Comparison of ENCODE assay signal across 21 cellular contexts in genomic region chr16:30839523-30840227, GRCh38. TPM values are rescaled to one million over a fixed set of nuclear protein-coding genes. Genes with fewer than 3 reads are reported as not detected.
DNase-seq lines count a peak whose midpoint lies in the region; ATAC-seq, FAIRE-seq and TF ChIP-seq lines count a peak whose summit lies in the region.
"Had no signal": no experiment of that assay in that cellular context is flagged by ENCODE, and none has a peak within 500 bp of the region (broad histone marks: within the 10 kb centered on the region; RNA-seq: fewer than 3 reads in every experiment).

No MANE protein-coding gene starts in this region.

- BruUV-seq in HepG2 (replicated peaks; lab: Mats Ljungman, UMichigan), result no TSS peak

- DNase-seq in GM23338 (ENCODE audit: low spot score), result peak; percentile 24
- peak in 2 of 3 donors; percentile 63 to 80 for DNase-seq in Peyer's patch
- no peak for DNase-seq in HepG2 (ENCODE audit: low spot score)
- peak; percentile 49 for DNase-seq in retinal pigment epithelial cell (ENCODE audit: low read depth)
- no peak for DNase-seq in activated T-helper 1 cell treated with anti-CD3 and anti-CD28 coated beads, Interleukin-12 subunit alpha, Interleukin-12 subunit beta, Interleukin-2, Interleukin-4 antibody, amounts not matched to agents 30 ng/mL and 10 ng/mL and 1 ng/mL, durations not matched to agents 14 hours and 24 hours and 36 hours (ENCODE audit: low spot score)
- DNase-seq in NCI-H1105 treated with DMSO at 0.1 percent for 48 hours (lab: John Stamatoyannopoulos, UW), result no peak
- no peak for DNase-seq in CD1c-positive myeloid dendritic cell (ENCODE audit: extremely low spot score)
- no peak for DNase-seq in HTR-8/SVneo (ENCODE audit: insufficient read length, low spot score)
- DNase-seq: activated CD4-positive, alpha-beta T cell treated with anti-CD3 and anti-CD28 coated beads for 48 hours; activated effector memory CD4-positive, alpha-beta T cell treated with Interleukin-2 at 50 U/mL for 16 hours; CD8-positive, alpha-beta memory T cell; NCI-H1092; NCI-H2171; sigmoid colon; stimulated activated CD4-positive, alpha-beta T cell treated with anti-CD3 and anti-CD28 coated beads, Interleukin-2, amount 100 ng/mL, for 24 hours had no signal

- H3K9me3 ChIP-seq in Peyer's patch, result no peaks in the 10 kb centered on the region
- H3K9me3 ChIP-seq in HepG2 (ENCODE audit: low read length), result no peaks in the 10 kb centered on the region
- H3K9me3 ChIP-seq: sigmoid colon, vagina had no signal

- H3K27ac Mint-ChIP-seq in GM23338, result no peak overlapping the region
- no peak overlapping the region for H3K27ac Mint-ChIP-seq in activated T-helper 1 cell treated with anti-CD3 and anti-CD28 coated beads, Interleukin-12 subunit alpha, Interleukin-12 subunit beta, Interleukin-2, Interleukin-4 antibody, amounts not matched to agents 30 ng/mL and 10 ng/mL and 1 ng/mL, durations not matched to agents 14 hours and 24 hours and 36 hours
- H3K27ac Mint-ChIP-seq: stimulated activated naive CD8-positive, alpha-beta T cell treated with anti-CD3 and anti-CD28 coated beads, Interleukin-15, Interleukin-2, amounts not matched to agents 100 ng/mL and 50 ng/mL, for 24 hours had no signal

- TF ChIP-seq POLR2A in Peyer's patch (IDR thresholded peaks at IDR 0.05) (no peak), HepG2 (IDR thresholded peaks at IDR 0.05; ENCODE audit: insufficient read depth in 1 of 2, low read depth in 2 of 2, low read length in 2 of 2) (no peak)

- H3K4me2 ChIP-seq in GM23338, result no peak overlapping the region
- H3K4me2 ChIP-seq in HepG2 (ENCODE audit: low read depth, low read length), result peak overlapping the region; percentile 60
- H3K4me2 ChIP-seq: KMS-11 had no signal

- no peaks in the 10 kb centered on the region for H3K9me2 ChIP-seq in GM23338 (ENCODE audit: insufficient read depth)

- ATAC-seq in GM23338 (no peak), HepG2 (peak; percentile 5; the same call in 2 of the 3 replicates)

- TF ChIP-seq EP300 in HepG2 (IDR thresholded peaks at IDR 0.05; ENCODE audit: low read depth in 2 of 2, low read length in 2 of 2), result no peak
- no peak for TF ChIP-seq EP300 in HepG2 (CRISPR knock-in tag; IDR thresholded peaks at IDR 0.05; ENCODE audit: borderline replicate concordance)

- H3K4me1 Mint-ChIP-seq in GM23338, result peaks cover 4% of the 10 kb centered on the region; the same call in 1 of the 3 replicates
- H3K4me1 Mint-ChIP-seq in activated T-helper 1 cell treated with anti-CD3 and anti-CD28 coated beads, Interleukin-12 subunit alpha, Interleukin-12 subunit beta, Interleukin-2, Interleukin-4 antibody, amounts not matched to agents 30 ng/mL and 10 ng/mL and 1 ng/mL, durations not matched to agents 14 hours and 24 hours and 36 hours (ENCODE audit: low read depth), result peaks cover 4% of the 10 kb centered on the region

- WGBS in HepG2 (ENCODE audit: low lambda C conversion rate), result 12% methylated on average over 5 of the region's 5 CpGs

- H3K79me2 ChIP-seq in GM23338 (replicated peaks; ENCODE audit: insufficient read depth) (no peaks in the 10 kb centered on the region), HepG2 (ENCODE audit: insufficient read depth, low read length) (no peaks in the 10 kb centered on the region)

- TF ChIP-seq CTCF in GM23338 (conservative IDR thresholded peaks at IDR 0.05; ENCODE audit: low read depth in 2 of 2) (no peak), Peyer's patch (IDR thresholded peaks at IDR 0.05) (peak in 1 of 6 experiments; percentile 3), HepG2 (CRISPR knock-in tag; IDR thresholded peaks at IDR 0.05) (no peak), retinal pigment epithelial cell (conservative IDR thresholded peaks at IDR 0.05; ENCODE audit: low read depth, low read length) (no peak)

- TF ChIP-seq RAD21 in HepG2 (CRISPR knock-in tag; IDR thresholded peaks at IDR 0.05), result no peak

- H3K27ac ChIP-seq in GM23338 (ENCODE audit: low read depth) (no peak overlapping the region), Peyer's patch (peak overlapping the region in 3 of 4 donors; percentile 48 to 92 (median 71)), HepG2 (ENCODE audit: extremely low read length, insufficient read depth, low read length) (peak overlapping the region; percentile 36)
- H3K27ac ChIP-seq: KMS-11, sigmoid colon, vagina had no signal

- H3K4me3 ChIP-seq in GM23338 (no peak overlapping the region), Peyer's patch (no peak overlapping the region), HepG2 (replicated peaks in 1 of 3; ENCODE audit: insufficient read depth in 1 of 3, low read depth in 2 of 3, low read length in 3 of 3) (peak overlapping the region in 1 of 3 experiments; percentile 21; a peak in 1 of 6 replicates), retinal pigment epithelial cell (ENCODE audit: low read length) (no peak overlapping the region)
- H3K4me3 ChIP-seq: sigmoid colon, vagina had no signal

- no peaks in the 10 kb centered on the region for H4K20me1 ChIP-seq in GM23338 (replicated peaks; ENCODE audit: insufficient read depth)
- H4K20me1 ChIP-seq in HepG2 (ENCODE audit: insufficient read depth, low read length), result no peaks in the 10 kb centered on the region

- H3K27me3 Mint-ChIP-seq in GM23338 (ENCODE audit: insufficient read depth, low read depth, poor library complexity), result peaks cover 7% of the 10 kb centered on the region
- peaks cover 1% of the 10 kb centered on the region for H3K27me3 Mint-ChIP-seq in activated T-helper 1 cell treated with anti-CD3 and anti-CD28 coated beads, Interleukin-12 subunit alpha, Interleukin-12 subunit beta, Interleukin-2, Interleukin-4 antibody, amounts not matched to agents 30 ng/mL and 10 ng/mL and 1 ng/mL, durations not matched to agents 14 hours and 24 hours and 36 hours (ENCODE audit: insufficient read depth)
- H3K27me3 Mint-ChIP-seq: CD8-positive, alpha-beta memory T cell; central memory CD8-positive, alpha-beta T cell; stimulated activated naive CD8-positive, alpha-beta T cell treated with anti-CD3 and anti-CD28 coated beads, Interleukin-15, Interleukin-2, amounts not matched to agents 100 ng/mL and 50 ng/mL, for 24 hours had no signal

- H3K4me3 Mint-ChIP-seq in GM23338, result no peak overlapping the region
- H3K4me3 Mint-ChIP-seq in activated T-helper 1 cell treated with anti-CD3 and anti-CD28 coated beads, Interleukin-12 subunit alpha, Interleukin-12 subunit beta, Interleukin-2, Interleukin-4 antibody, amounts not matched to agents 30 ng/mL and 10 ng/mL and 1 ng/mL, durations not matched to agents 14 hours and 24 hours and 36 hours, result no peak overlapping the region
- H3K4me3 Mint-ChIP-seq: CD8-positive, alpha-beta memory T cell; central memory CD8-positive, alpha-beta T cell; stimulated activated naive CD8-positive, alpha-beta T cell treated with anti-CD3 and anti-CD28 coated beads, Interleukin-15, Interleukin-2, amounts not matched to agents 100 ng/mL and 50 ng/mL, for 24 hours had no signal

- POLR2A ChIA-PET in HepG2 (lab: Yijun Ruan, JAX), result interaction anchor here (1.2 to 3.1 kb wide), 10 partner anchors 10 to 65 kb away, joined by 3 to 24 read pairs (median 6); no protein-coding TSS in a partner anchor

- H3K27me3 ChIP-seq in GM23338 (ENCODE audit: insufficient read depth), result no peaks in the 10 kb centered on the region
- no peaks in the 10 kb centered on the region for H3K27me3 ChIP-seq in Peyer's patch
- no peaks in the 10 kb centered on the region for H3K27me3 ChIP-seq in HepG2 (ENCODE audit: control insufficient read depth in 1 of 2, insufficient read depth in 2 of 2, low read length in 2 of 2)
- H3K27me3 ChIP-seq: sigmoid colon, vagina had no signal

- CTCF ChIA-PET in HepG2 (lab: Yijun Ruan, JAX; ENCODE audit: low intra/inter-chr PET ratio, low total read pairs), result interaction anchor here (1.6 kb wide), 1 partner anchor 26 kb away, joined by 5 read pairs; no protein-coding TSS in a partner anchor

- H2AFZ ChIP-seq in GM23338 (no peak overlapping the region), HepG2 (ENCODE audit: low read length) (no peak overlapping the region)

- no peaks in the 10 kb centered on the region for H3F3A ChIP-seq in GM23338 (replicated peaks; ENCODE audit: low read depth)

- FAIRE-seq in HepG2 (lab: Jason Lieb, UNC), result no peak
- no peak for FAIRE-seq in HTR-8/SVneo (lab: Jason Lieb, UNC)
- FAIRE-seq: GM19239, TTC549 had no signal

- peak overlapping the region; percentile 6; the same call in 1 of the 2 replicates for H3K9ac ChIP-seq in HepG2 (ENCODE audit: insufficient read depth, low read depth, low read length)
- H3K9ac ChIP-seq: KMS-11 had no signal

- peaks cover 2% of the 10 kb centered on the region; the same call in 1 of the 3 replicates for H3K36me3 Mint-ChIP-seq in GM23338 (ENCODE audit: low read depth)
- H3K36me3 Mint-ChIP-seq in activated T-helper 1 cell treated with anti-CD3 and anti-CD28 coated beads, Interleukin-12 subunit alpha, Interleukin-12 subunit beta, Interleukin-2, Interleukin-4 antibody, amounts not matched to agents 30 ng/mL and 10 ng/mL and 1 ng/mL, durations not matched to agents 14 hours and 24 hours and 36 hours (ENCODE audit: low read depth), result no peaks in the 10 kb centered on the region

- no peaks in the 10 kb centered on the region for H3K36me3 ChIP-seq in GM23338 (ENCODE audit: insufficient read depth)
- no peaks in the 10 kb centered on the region for H3K36me3 ChIP-seq in Peyer's patch
- no peaks in the 10 kb centered on the region for H3K36me3 ChIP-seq in HepG2 (replicated peaks in 1 of 2; ENCODE audit: control insufficient read depth in 1 of 2, insufficient read depth in 2 of 2, low read length in 2 of 2)
- H3K36me3 ChIP-seq: vagina had no signal

- H3K9me3 Mint-ChIP-seq in GM23338, result peaks cover 13% of the 10 kb centered on the region
- no peaks in the 10 kb centered on the region for H3K9me3 Mint-ChIP-seq in activated T-helper 1 cell treated with anti-CD3 and anti-CD28 coated beads, Interleukin-12 subunit alpha, Interleukin-12 subunit beta, Interleukin-2, Interleukin-4 antibody, amounts not matched to agents 30 ng/mL and 10 ng/mL and 1 ng/mL, durations not matched to agents 14 hours and 24 hours and 36 hours
- H3K9me3 Mint-ChIP-seq: CD8-positive, alpha-beta memory T cell; central memory CD8-positive, alpha-beta T cell; stimulated activated naive CD8-positive, alpha-beta T cell treated with anti-CD3 and anti-CD28 coated beads, Interleukin-15, Interleukin-2, amounts not matched to agents 100 ng/mL and 50 ng/mL, for 24 hours had no signal

- in situ Hi-C loops in HepG2 (cut with HindIII; ENCODE audit: extremely low pct_ligation_motif_present, low pct_unique_long_range_greater_than_20kb), result loop anchor here (5.0 to 10.0 kb wide), 2 partner anchors 55 to 83 kb away; partner anchors contain the start of genes BCL7C, CTF1 and FBXL19

- intact Hi-C loops in HepG2 (cut with micrococcal nuclease; ENCODE audit: unreplicated experiment), result no loop called here
- intact Hi-C loops in activated T-helper 1 cell treated with anti-CD3 and anti-CD28 coated beads, Interleukin-12 subunit alpha, Interleukin-12 subunit beta, Interleukin-2, Interleukin-4 antibody, amounts not matched to agents 30 ng/mL and 10 ng/mL and 1 ng/mL, durations not matched to agents 14 hours and 24 hours and 36 hours (cut with micrococcal nuclease), result no loop called here

- no peaks in the 10 kb centered on the region for H3K4me1 ChIP-seq in GM23338 (ENCODE audit: insufficient read depth)
- H3K4me1 ChIP-seq in Peyer's patch, result peaks cover 0 to 14% (median 0%) of the 10 kb centered on the region in 4 donors
- H3K4me1 ChIP-seq in HepG2 (ENCODE audit: insufficient read depth, low read length), result peaks cover 49% of the 10 kb centered on the region
- H3K4me1 ChIP-seq: sigmoid colon had no signal

RNA-seq across cellular contexts. Expression of gene ZNF629, which starts 52.7 kb away (rescaled TPM):
- 18.5 and 20.3 TPM in 2 replicates for total RNA-seq in GM23338 (2014; rRNA removed; shearing (Covaris generic))
- polyA plus RNA-seq in GM23338 (2016; fragmentation: Nextera tagmentation; extraction: Ambion mirVana) (3.9 and 4.1 TPM in 2 replicates), HepG2 (2011; rRNA removed) (6.1 and 8.2 TPM in 2 replicates)
- total RNA-seq in Peyer's patch (10 to 100 TPM; 10.9 to 28.7 (median 19.0) TPM), HepG2 (2016; rRNA removed; fragmentation: Illumina TruSeq; extraction: Trizol) (14.3 and 16.5 TPM in 2 replicates)
- total RNA-seq in HepG2 (2016; cell fraction: cytosol; rRNA removed; fragmentation: Illumina TruSeq; extraction: Trizol; ENCODE audit: low read depth), result 1.3 TPM in 2 replicates
- 12.7 and 16.5 TPM in 2 replicates for total RNA-seq in HepG2 (2016; cell fraction: insoluble cytoplasmic fraction; rRNA removed; fragmentation: Illumina TruSeq; extraction: Trizol)
- 5.2 and 5.9 TPM in 2 replicates for total RNA-seq in HepG2 (2016; cell fraction: membrane; rRNA removed; fragmentation: Illumina TruSeq; extraction: Trizol)
- 15.1 and 17.8 TPM in 2 replicates for total RNA-seq in HepG2 (2016; cell fraction: nucleus; rRNA removed; fragmentation: Illumina TruSeq; extraction: Trizol)
- 3.9 and 4.8 TPM in 2 replicates for polyA plus RNA-seq in HepG2 (2011; cell fraction: cytosol; rRNA removed)
- polyA plus RNA-seq in HepG2 (2011; cell fraction: nucleus; rRNA removed), result 25.0 TPM in 2 replicates
- polyA plus RNA-seq in HepG2 (2012), result 9.2 and 10.1 TPM in 2 replicates
- 0.64 and 0.65 TPM in 2 replicates for polyA plus RNA-seq in HepG2 (2016; cell fraction: cytosol; fragmentation: Illumina TruSeq; extraction: Trizol; ENCODE audit: low read depth)
- 11.8 and 14.8 TPM in 2 replicates for polyA plus RNA-seq in HepG2 (2016; cell fraction: insoluble cytoplasmic fraction; fragmentation: Illumina TruSeq; extraction: Trizol; ENCODE audit: low read depth)
- 2.2 and 2.7 TPM in 2 replicates for polyA plus RNA-seq in HepG2 (2016; cell fraction: membrane; fragmentation: Illumina TruSeq; extraction: Trizol; ENCODE audit: low read depth)
- polyA plus RNA-seq in HepG2 (2016; cell fraction: nucleus; fragmentation: Illumina TruSeq; extraction: Trizol; ENCODE audit: insufficient read depth, low read depth), result 25.2 and 26.3 TPM in 2 replicates
- 9.3 and 12.7 TPM in 2 replicates for polyA minus RNA-seq in HepG2 (2011; rRNA and poly(A)+ RNA removed; ENCODE audit: low replicate concordance)
- polyA minus RNA-seq in HepG2 (2011; cell fraction: cytosol; rRNA and poly(A)+ RNA removed), result 8.3 and 9.5 TPM in 2 replicates
- polyA minus RNA-seq in HepG2 (2011; cell fraction: nucleus; rRNA and poly(A)+ RNA removed), result 15.8 and 22.4 TPM in 2 replicates
- 2.7 and 3.2 TPM in 2 replicates for total RNA-seq in activated T-helper 1 cell treated with anti-CD3 and anti-CD28 coated beads, Interleukin-12 subunit alpha, Interleukin-12 subunit beta, Interleukin-2, Interleukin-4 antibody, amounts not matched to agents 30 ng/mL and 10 ng/mL and 1 ng/mL, durations not matched to agents 14 hours and 24 hours and 36 hours

RNA-seq across cellular contexts. Expression of gene BCL7C, which starts 54.2 kb away (rescaled TPM):
- total RNA-seq in GM23338 (2014; rRNA removed; shearing (Covaris generic)), result 17.5 and 20.4 TPM in 2 replicates
- polyA plus RNA-seq in GM23338 (2016; fragmentation: Nextera tagmentation; extraction: Ambion mirVana) (21.8 and 22.1 TPM in 2 replicates), HepG2 (2011; rRNA removed) (17.3 and 17.7 TPM in 2 replicates)
- total RNA-seq in Peyer's patch (10 to 100 TPM; 12.1 to 23.9 (median 17.8) TPM), HepG2 (2016; rRNA removed; fragmentation: Illumina TruSeq; extraction: Trizol) (20.6 and 33.8 TPM in 2 replicates)
- 194 and 197 TPM in 2 replicates for total RNA-seq in HepG2 (2016; cell fraction: cytosol; rRNA removed; fragmentation: Illumina TruSeq; extraction: Trizol; ENCODE audit: low read depth)
- total RNA-seq in HepG2 (2016; cell fraction: insoluble cytoplasmic fraction; rRNA removed; fragmentation: Illumina TruSeq; extraction: Trizol), result 22.9 and 35.1 TPM in 2 replicates
- 119 and 127 TPM in 2 replicates for total RNA-seq in HepG2 (2016; cell fraction: membrane; rRNA removed; fragmentation: Illumina TruSeq; extraction: Trizol)
- total RNA-seq in HepG2 (2016; cell fraction: nucleus; rRNA removed; fragmentation: Illumina TruSeq; extraction: Trizol), result 13.0 and 13.8 TPM in 2 replicates
- polyA plus RNA-seq in HepG2 (2011; cell fraction: cytosol; rRNA removed), result 16.6 and 23.0 TPM in 2 replicates
- 6.8 and 7.6 TPM in 2 replicates for polyA plus RNA-seq in HepG2 (2011; cell fraction: nucleus; rRNA removed)
- 9.5 and 11.7 TPM in 2 replicates for polyA plus RNA-seq in HepG2 (2012)
- 217 TPM in 2 replicates for polyA plus RNA-seq in HepG2 (2016; cell fraction: cytosol; fragmentation: Illumina TruSeq; extraction: Trizol; ENCODE audit: low read depth)
- 24.4 and 25.8 TPM in 2 replicates for polyA plus RNA-seq in HepG2 (2016; cell fraction: insoluble cytoplasmic fraction; fragmentation: Illumina TruSeq; extraction: Trizol; ENCODE audit: low read depth)
- polyA plus RNA-seq in HepG2 (2016; cell fraction: membrane; fragmentation: Illumina TruSeq; extraction: Trizol; ENCODE audit: low read depth), result 119 and 124 TPM in 2 replicates
- 23.8 and 25.6 TPM in 2 replicates for polyA plus RNA-seq in HepG2 (2016; cell fraction: nucleus; fragmentation: Illumina TruSeq; extraction: Trizol; ENCODE audit: insufficient read depth, low read depth)
- polyA minus RNA-seq in HepG2 (2011; rRNA and poly(A)+ RNA removed; ENCODE audit: low replicate concordance), result 4.2 and 4.3 TPM in 2 replicates
- 5.2 and 7.2 TPM in 2 replicates for polyA minus RNA-seq in HepG2 (2011; cell fraction: cytosol; rRNA and poly(A)+ RNA removed)
- polyA minus RNA-seq in HepG2 (2011; cell fraction: nucleus; rRNA and poly(A)+ RNA removed), result 3.6 and 3.9 TPM in 2 replicates
- total RNA-seq in activated T-helper 1 cell treated with anti-CD3 and anti-CD28 coated beads, Interleukin-12 subunit alpha, Interleukin-12 subunit beta, Interleukin-2, Interleukin-4 antibody, amounts not matched to agents 30 ng/mL and 10 ng/mL and 1 ng/mL, durations not matched to agents 14 hours and 24 hours and 36 hours, result 23.1 and 25.3 TPM in 2 replicates

RNA-seq across cellular contexts. Expression of gene CTF1, which starts 56.7 kb away (rescaled TPM):
- 0.52 and 0.54 TPM in 2 replicates for total RNA-seq in GM23338 (2014; rRNA removed; shearing (Covaris generic))
- polyA plus RNA-seq in GM23338 (2016; fragmentation: Nextera tagmentation; extraction: Ambion mirVana) (0.24 and 0.43 TPM in 2 replicates), HepG2 (2011; rRNA removed) (1.8 and 2.6 TPM in 2 replicates)
- total RNA-seq in Peyer's patch (1 to 10 TPM in 1 of 4 donors, not detected in 3; 1.2 TPM), HepG2 (2016; rRNA removed; fragmentation: Illumina TruSeq; extraction: Trizol) (0.11 and 0.13 TPM in 2 replicates)
- total RNA-seq in HepG2 (2016; cell fraction: cytosol; rRNA removed; fragmentation: Illumina TruSeq; extraction: Trizol; ENCODE audit: low read depth), result 0.18 and 0.20 TPM in 2 replicates
- 0.19 TPM in 1 of 2 replicates, not detected in the other for total RNA-seq in HepG2 (2016; cell fraction: insoluble cytoplasmic fraction; rRNA removed; fragmentation: Illumina TruSeq; extraction: Trizol)
- 0.19 and 0.31 TPM in 2 replicates for total RNA-seq in HepG2 (2016; cell fraction: membrane; rRNA removed; fragmentation: Illumina TruSeq; extraction: Trizol)
- not detected in 2 replicates for total RNA-seq in HepG2 (2016; cell fraction: nucleus; rRNA removed; fragmentation: Illumina TruSeq; extraction: Trizol)
- polyA plus RNA-seq in HepG2 (2011; cell fraction: cytosol; rRNA removed), result 1.5 and 1.6 TPM in 2 replicates
- polyA plus RNA-seq in HepG2 (2011; cell fraction: nucleus; rRNA removed), result 1.7 and 2.3 TPM in 2 replicates
- polyA plus RNA-seq in HepG2 (2012), result 0.57 and 0.99 TPM in 2 replicates
- polyA plus RNA-seq in HepG2 (2016; cell fraction: cytosol; fragmentation: Illumina TruSeq; extraction: Trizol; ENCODE audit: low read depth), result 0.20 and 0.23 TPM in 2 replicates
- polyA plus RNA-seq in HepG2 (2016; cell fraction: insoluble cytoplasmic fraction; fragmentation: Illumina TruSeq; extraction: Trizol; ENCODE audit: low read depth), result 0.44 and 0.81 TPM in 2 replicates
- polyA plus RNA-seq in HepG2 (2016; cell fraction: membrane; fragmentation: Illumina TruSeq; extraction: Trizol; ENCODE audit: low read depth), result 0.44 and 0.47 TPM in 2 replicates
- 0.28 and 0.49 TPM in 2 replicates for polyA plus RNA-seq in HepG2 (2016; cell fraction: nucleus; fragmentation: Illumina TruSeq; extraction: Trizol; ENCODE audit: insufficient read depth, low read depth)
- 0.94 and 3.5 TPM in 2 replicates for polyA minus RNA-seq in HepG2 (2011; rRNA and poly(A)+ RNA removed; ENCODE audit: low replicate concordance)
- polyA minus RNA-seq in HepG2 (2011; cell fraction: cytosol; rRNA and poly(A)+ RNA removed), result 0.49 and 0.97 TPM in 2 replicates
- 0.25 and 0.77 TPM in 2 replicates for polyA minus RNA-seq in HepG2 (2011; cell fraction: nucleus; rRNA and poly(A)+ RNA removed)
- total RNA-seq in activated T-helper 1 cell treated with anti-CD3 and anti-CD28 coated beads, Interleukin-12 subunit alpha, Interleukin-12 subunit beta, Interleukin-2, Interleukin-4 antibody, amounts not matched to agents 30 ng/mL and 10 ng/mL and 1 ng/mL, durations not matched to agents 14 hours and 24 hours and 36 hours, result 0.23 and 0.29 TPM in 2 replicates
- polyA plus RNA-seq: CD8-positive, alpha-beta memory T cell had no signal

Comparison
In these comparisons a context has a peak if more than half of its experiments do, and no peak if none do; other contexts are left out.
1. DNase-seq: peak in GM23338 (single experiment), Peyer's patch (2 of 3) and retinal pigment epithelial cell (single experiment); none in HepG2 (single experiment), activated T-helper 1 cell treated with anti-CD3 and anti-CD28 coated beads, Interleukin-12 subunit alpha, Interleukin-12 subunit beta, Interleukin-2, Interleukin-4 antibody, amounts not matched to agents 30 ng/mL and 10 ng/mL and 1 ng/mL, durations not matched to agents 14 hours and 24 hours and 36 hours (single experiment), NCI-H1105 treated with DMSO at 0.1 percent for 48 hours (single experiment), CD1c-positive myeloid dendritic cell (single experiment) and HTR-8/SVneo (single experiment).